ENCODE assay signal across 30 cellular contexts in genomic region chr9:90919883-90920282, GRCh38.
A peak's percentile ranks its signal among the peaks of the same experiment; 100 is the strongest.
DNase-seq lines count a peak whose midpoint lies in the region; ATAC-seq and TF ChIP-seq lines count a peak whose summit lies in the region.
"Had no signal": no experiment of that assay in that cellular context is flagged by ENCODE, and none has a peak within 500 bp of the region (broad histone marks: within the 10 kb centered on the region; RNA-seq: fewer than 3 reads in every experiment).

No MANE protein-coding gene starts in this region.

- in situ Hi-C loops in G401 (cut with HindIII; ENCODE audit: low sequenced_read_pairs) = no loop called here

- no peaks in the 10 kb centered on the region for H3K27me3 ChIP-seq in breast epithelium
- no peaks in the 10 kb centered on the region for H3K27me3 ChIP-seq in right atrium auricular region
- H3K27me3 ChIP-seq in adrenal gland = no peaks in the 10 kb centered on the region
- H3K27me3 ChIP-seq: BLaER1 treated with 17β-estradiol and CSF1 and Interleukin-3, amounts not matched to agents 10 nM and 100 nM; MG63; upper lobe of left lung had no signal

- H3K4me3 ChIP-seq in breast epithelium = no peak overlapping the region
- H3K4me3 ChIP-seq in right atrium auricular region = no peak overlapping the region
- no peak overlapping the region for H3K4me3 ChIP-seq in adrenal gland
- H3K4me3 ChIP-seq: BLaER1 treated with 17β-estradiol and CSF1 and Interleukin-3, amounts not matched to agents 10 nM and 100 nM; K562; MG63; upper lobe of left lung had no signal

- H3K27ac ChIP-seq in breast epithelium (peak overlapping the region; percentile 65 to 66), right atrium auricular region (peak overlapping the region; percentile 60 to 62), substantia nigra (ENCODE audit: low read depth, low read length, poor library complexity, severe bottlenecking) (no peak overlapping the region), adrenal gland (no peak overlapping the region)
- H3K27ac ChIP-seq: epithelial cell of prostate, upper lobe of left lung had no signal

- H3K4me1 ChIP-seq in breast epithelium (peaks cover 6 to 7% of the 10 kb centered on the region in 2 donors), right atrium auricular region (peaks cover 0 to 24% of the 10 kb centered on the region in 2 donors), adrenal gland (replicated peaks in 1 of 2) (no peaks in the 10 kb centered on the region)
- H3K4me1 ChIP-seq: Caco-2 had no signal

- no peaks in the 10 kb centered on the region for H3K36me3 ChIP-seq in breast epithelium
- no peaks in the 10 kb centered on the region for H3K36me3 ChIP-seq in right atrium auricular region
- H3K36me3 ChIP-seq in adrenal gland (replicated peaks in 1 of 2) = no peaks in the 10 kb centered on the region
- H3K36me3 ChIP-seq: BLaER1 treated with 17β-estradiol and CSF1 and Interleukin-3, amounts not matched to agents 10 nM and 100 nM; MG63; upper lobe of left lung had no signal

- intact Hi-C loops in breast epithelium (cut with DNase I; ENCODE audit: low total_unique reads) (loop anchor here (10.0 kb wide), 1 partner anchor 515 kb away; no protein-coding TSS in a partner anchor), adrenal gland (cut with DNase I) (loop anchor here (5.0 to 10.0 kb wide), 4 partner anchors 512 to 815 kb away; no protein-coding TSS in a partner anchor)

- TF ChIP-seq CTCF in breast epithelium (IDR thresholded peaks at IDR 0.05) = no peak
- no peak for TF ChIP-seq CTCF in right atrium auricular region (IDR thresholded peaks at IDR 0.05)
- TF ChIP-seq CTCF in adrenal gland (IDR thresholded peaks at IDR 0.05) = no peak

- no peak for ATAC-seq in GM18858 (IDR thresholded peaks at IDR 0.05; ENCODE audit: unreplicated experiment)
- ATAC-seq: HCT116; K562; stimulated activated naive CD8-positive, alpha-beta T cell treated with anti-CD3 and anti-CD28 coated beads, Interleukin-15, amount 100 ng/mL, for 72 hours had no signal

- peak; percentile 52 for DNase-seq in G401 (ENCODE audit: low spot score)
- DNase-seq in breast epithelium (ENCODE audit: low spot score in 2 of 2) = peak in 1 of 2 donors; percentile 87
- no peak for DNase-seq in right atrium auricular region (ENCODE audit: low spot score)
- DNase-seq in substantia nigra (lab: John Stamatoyannopoulos, UW) = peak in 27 of 49 donors; percentile 6 to 66 (median 32)
- no peak for DNase-seq in dedifferentiated amniotic fluid mesenchymal stem cell (ENCODE audit: extremely low spot score)
- no peak for DNase-seq in NCI-H748 (lab: John Stamatoyannopoulos, UW; ENCODE audit: unreplicated experiment)
- DNase-seq in adrenal gland = no peak
- DNase-seq: ACHN; activated CD4-positive, alpha-beta memory T cell treated with anti-CD3 and anti-CD28 coated beads, Interleukin-2, amount 10 ng/mL, durations not matched to agents 7 days and 5 days; activated CD4-positive, CD25-positive, alpha-beta regulatory T cell treated with anti-CD3 and anti-CD28 coated beads, Interleukin-2, amount 50 U/mL, for 72 hours; activated naive CD8-positive, alpha-beta T cell treated with anti-CD3 and anti-CD28 coated beads, Interleukin-2, amount 10 ng/mL, durations not matched to agents 7 days and 5 days; Caco-2; DMS79; effector CD8-positive, alpha-beta T cell; GF-D8; mesendoderm; MG63; NCI-H1105 treated with DMSO at 0.1 percent for 48 hours; NCI-H2029; NCI-H526 treated with DMSO at 0.1 percent for 48 hours; posterior cingulate gyrus; RPMI8226; SK-N-SH; stimulated activated naive CD8-positive, alpha-beta T cell treated with anti-CD3 and anti-CD28 coated beads, Interleukin-15, amount 100 ng/mL, for 72 hours; upper lobe of left lung had no signal

- H3K9me3 ChIP-seq in breast epithelium (no peaks in the 10 kb centered on the region), right atrium auricular region (no peaks in the 10 kb centered on the region), adrenal gland (replicated peaks in 1 of 3) (no peaks in the 10 kb centered on the region)
- H3K9me3 ChIP-seq: Caco-2, MG63, SK-N-SH, upper lobe of left lung had no signal

- 72 to 90% (median 82%) methylated on average over 10 of the region's 10 CpGs for WGBS in adrenal gland, 4 donors

- TF ChIP-seq POLR2A in breast epithelium (IDR thresholded peaks at IDR 0.05) (no peak), adrenal gland (IDR thresholded peaks at IDR 0.05) (no peak)

Comparison
In these comparisons a context has a peak if more than half of its experiments do, and no peak if none do; other contexts are left out.
1. DNase-seq: peak in G401 (single experiment) and substantia nigra (27 of 49); none in right atrium auricular region (single experiment), dedifferentiated amniotic fluid mesenchymal stem cell (single experiment), NCI-H748 (single experiment) and adrenal gland (0 of 7).
2. H3K27ac ChIP-seq: peak in breast epithelium (2 of 2) and right atrium auricular region (2 of 2); none in substantia nigra (single experiment) and adrenal gland (0 of 5).